Comparison of ENCODE assay signal across 7 cellular contexts in the genomic region with DNA sequence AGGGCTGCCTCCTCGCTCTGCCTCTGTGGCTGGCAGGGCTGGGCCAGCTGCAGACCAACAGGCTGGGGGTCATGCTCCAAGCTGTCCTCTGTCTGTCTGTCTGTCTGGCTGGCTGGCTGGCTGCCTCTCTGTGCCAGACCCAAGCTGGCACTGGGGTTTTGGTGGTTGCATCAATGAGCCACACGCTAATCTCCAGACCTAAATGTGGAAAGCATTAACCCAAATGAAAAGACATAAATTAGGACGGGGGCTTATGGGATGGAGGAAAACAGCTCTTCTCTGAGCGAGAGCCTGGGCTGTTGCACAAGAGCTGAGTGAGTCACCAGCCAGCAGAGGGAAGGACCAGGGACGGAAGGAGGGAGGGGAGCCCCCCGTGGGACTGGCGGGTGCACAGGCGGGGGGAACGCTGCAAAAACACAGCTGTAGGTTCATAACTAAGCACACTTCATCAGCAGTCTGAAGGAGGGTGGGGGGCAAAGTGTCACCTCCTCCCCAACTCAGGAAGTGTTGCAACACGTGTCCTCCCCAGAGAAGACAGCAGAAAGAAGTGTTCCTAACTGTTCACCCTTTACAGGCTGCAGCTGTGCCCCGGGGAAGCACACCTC.
DNase-seq lines count a peak whose midpoint lies in the region; ATAC-seq and TF ChIP-seq lines count a peak whose summit lies in the region.

No MANE protein-coding gene starts in this region.

- intact Hi-C loops in natural killer cell (cut with micrococcal nuclease) (loop anchor here (1.0 to 10.0 kb wide), 8 partner anchors 34 to 130 kb away; no protein-coding TSS in a partner anchor), stomach (cut with DNase I; ENCODE audit: low total_unique reads) (no loop called here)

- H3K4me3 Mint-ChIP-seq in natural killer cell (peak overlapping the region; percentile 83), GM23338 (no peak overlapping the region)

- H3K9me3 ChIP-seq in Loucy (ENCODE audit: insufficient read depth, low read depth, low read length) = no peaks in the 10 kb centered on the region
- no peaks in the 10 kb centered on the region for H3K9me3 ChIP-seq in stomach

- no peaks in the 10 kb centered on the region for H4K20me1 ChIP-seq in Loucy (ENCODE audit: insufficient read depth, low read length, poor library complexity, severe bottlenecking)
- H4K20me1 ChIP-seq in GM23338 (replicated peaks; ENCODE audit: insufficient read depth) = no peaks in the 10 kb centered on the region

- H3K4me3 ChIP-seq in Loucy (ENCODE audit: low read length, poor library complexity, severe bottlenecking) (peak overlapping the region; percentile 70), epithelial cell of esophagus (ENCODE audit: low read length) (no peak overlapping the region), stomach (no peak overlapping the region), GM23338 (no peak overlapping the region)

- H3F3A ChIP-seq in Loucy (ENCODE audit: low read depth) (peaks cover 13% of the 10 kb centered on the region; the same call in 1 of the 2 replicates), GM23338 (replicated peaks; ENCODE audit: low read depth) (no peaks in the 10 kb centered on the region)

- 18 to 28% (median 24%) methylated on average over 10 to 11 of the region's 11 CpGs for WGBS in stomach, 5 donors

- H3K9ac ChIP-seq in Loucy (ENCODE audit: low read depth, low read length, poor library complexity, severe bottlenecking) = peak overlapping the region; percentile 91

- ATAC-seq in GM19455 (IDR thresholded peaks at IDR 0.05; ENCODE audit: unreplicated experiment) (peak; percentile 52), natural killer cell (peak; percentile 70 to 88 (median 74)), GM23338 (no peak; the same call in 2 of the 3 replicates)

- no peaks in the 10 kb centered on the region for H3K27me3 Mint-ChIP-seq in natural killer cell (ENCODE audit: low read depth in 2 of 2)
- H3K27me3 Mint-ChIP-seq in GM23338 (ENCODE audit: insufficient read depth, low read depth, poor library complexity) = peaks cover 8% of the 10 kb centered on the region

- H3K36me3 ChIP-seq in Loucy (ENCODE audit: insufficient read depth, low read length) (no peaks in the 10 kb centered on the region), stomach (no peaks in the 10 kb centered on the region), GM23338 (ENCODE audit: insufficient read depth) (no peaks in the 10 kb centered on the region)

- peak; percentile 65 for DNase-seq in activated CD8-positive, alpha-beta memory T cell treated with anti-CD3 and anti-CD28 coated beads, Interleukin-2, amount 50 U/mL, for 1 hour (ENCODE audit: extremely low read depth)
- peak; percentile 14 for DNase-seq in epithelial cell of esophagus (ENCODE audit: low read depth)
- peak; percentile 83 for DNase-seq in natural killer cell
- DNase-seq in stomach = peak; percentile 69
- no peak for DNase-seq in GM23338 (ENCODE audit: low spot score)

- TF ChIP-seq EP300 in stomach (IDR thresholded peaks at IDR 0.05) = no peak

- H3K4me1 ChIP-seq in Loucy (ENCODE audit: insufficient read depth, low read length, poor library complexity, severe bottlenecking) = peaks cover 80% of the 10 kb centered on the region
- peaks cover 4 to 63% (median 37%) of the 10 kb centered on the region in 4 donors for H3K4me1 ChIP-seq in stomach
- peaks cover 27% of the 10 kb centered on the region for H3K4me1 ChIP-seq in GM23338 (ENCODE audit: insufficient read depth)

- H3K79me2 ChIP-seq in Loucy (ENCODE audit: insufficient read depth, low read length) = peaks cover 80% of the 10 kb centered on the region
- H3K79me2 ChIP-seq in GM23338 (replicated peaks; ENCODE audit: insufficient read depth) = no peaks in the 10 kb centered on the region

- H3K4me1 Mint-ChIP-seq in natural killer cell (peaks cover 83 to 87% of the 10 kb centered on the region in 2 donors), GM23338 (peaks cover 34% of the 10 kb centered on the region)

- H3K9me3 Mint-ChIP-seq in natural killer cell = no peaks in the 10 kb centered on the region
- H3K9me3 Mint-ChIP-seq in GM23338 = no peaks in the 10 kb centered on the region; the same call in 2 of the 3 replicates

- peak overlapping the region; percentile 99 to 100 for H3K27ac Mint-ChIP-seq in natural killer cell
- no peak overlapping the region; the same call in 1 of the 2 replicates for H3K27ac Mint-ChIP-seq in GM23338

- H3K27ac ChIP-seq in stomach = peak overlapping the region; percentile 73 to 88 (median 87)
- no peak overlapping the region for H3K27ac ChIP-seq in GM23338 (ENCODE audit: low read depth)

- H3K9me2 ChIP-seq in Loucy (replicated peaks; ENCODE audit: low read depth, low read length) (no peaks in the 10 kb centered on the region), GM23338 (ENCODE audit: insufficient read depth) (0 out of 2 replicates have a peak, but pooled peaks cover 4% of the 10 kb centered on the region)

- TF ChIP-seq POLR2A in stomach (IDR thresholded peaks at IDR 0.05) = no peak

- H2AFZ ChIP-seq in Loucy (ENCODE audit: low read length) = no peak overlapping the region
- no peak overlapping the region for H2AFZ ChIP-seq in GM23338

- H3K36me3 Mint-ChIP-seq in natural killer cell = no peaks in the 10 kb centered on the region
- H3K36me3 Mint-ChIP-seq in GM23338 (ENCODE audit: low read depth) = no peaks in the 10 kb centered on the region

- TF ChIP-seq CTCF in Loucy (conservative IDR thresholded peaks at IDR 0.05; ENCODE audit: low read length) (no peak), epithelial cell of esophagus (IDR thresholded peaks at IDR 0.05; ENCODE audit: insufficient read depth, low read depth, low read length, missing control alignments) (no peak), natural killer cell (IDR thresholded peaks at IDR 0.05) (no peak), stomach (IDR thresholded peaks at IDR 0.05) (no peak), GM23338 (conservative IDR thresholded peaks at IDR 0.05; ENCODE audit: low read depth in 2 of 2) (no peak)

- H3K4me2 ChIP-seq in Loucy (ENCODE audit: low read depth, low read length, poor library complexity, severe bottlenecking) (peak overlapping the region; percentile 88), GM23338 (no peak overlapping the region)

- no peaks in the 10 kb centered on the region for H3K27me3 ChIP-seq in Loucy (ENCODE audit: insufficient read depth, low read length, poor library complexity, severe bottlenecking)
- H3K27me3 ChIP-seq in stomach = no peaks in the 10 kb centered on the region
- no peaks in the 10 kb centered on the region for H3K27me3 ChIP-seq in GM23338 (ENCODE audit: insufficient read depth)

TF ChIP-seq in GM23338, 12 proteins besides CTCF, POLR2A, EP300 and RAD21:
- TF ChIP-seq POLR2AphosphoS5 (IDR thresholded peaks at IDR 0.05; ENCODE audit: low read depth) (no peak), ZNF331 (CRISPR knock-in tag; IDR thresholded peaks at IDR 0.05; ENCODE audit: low read depth) (no peak), CREB1 (CRISPR knock-in tag; IDR thresholded peaks at IDR 0.05; ENCODE audit: low read depth) (no peak)
- TF ChIP-seq, protein P1, sequence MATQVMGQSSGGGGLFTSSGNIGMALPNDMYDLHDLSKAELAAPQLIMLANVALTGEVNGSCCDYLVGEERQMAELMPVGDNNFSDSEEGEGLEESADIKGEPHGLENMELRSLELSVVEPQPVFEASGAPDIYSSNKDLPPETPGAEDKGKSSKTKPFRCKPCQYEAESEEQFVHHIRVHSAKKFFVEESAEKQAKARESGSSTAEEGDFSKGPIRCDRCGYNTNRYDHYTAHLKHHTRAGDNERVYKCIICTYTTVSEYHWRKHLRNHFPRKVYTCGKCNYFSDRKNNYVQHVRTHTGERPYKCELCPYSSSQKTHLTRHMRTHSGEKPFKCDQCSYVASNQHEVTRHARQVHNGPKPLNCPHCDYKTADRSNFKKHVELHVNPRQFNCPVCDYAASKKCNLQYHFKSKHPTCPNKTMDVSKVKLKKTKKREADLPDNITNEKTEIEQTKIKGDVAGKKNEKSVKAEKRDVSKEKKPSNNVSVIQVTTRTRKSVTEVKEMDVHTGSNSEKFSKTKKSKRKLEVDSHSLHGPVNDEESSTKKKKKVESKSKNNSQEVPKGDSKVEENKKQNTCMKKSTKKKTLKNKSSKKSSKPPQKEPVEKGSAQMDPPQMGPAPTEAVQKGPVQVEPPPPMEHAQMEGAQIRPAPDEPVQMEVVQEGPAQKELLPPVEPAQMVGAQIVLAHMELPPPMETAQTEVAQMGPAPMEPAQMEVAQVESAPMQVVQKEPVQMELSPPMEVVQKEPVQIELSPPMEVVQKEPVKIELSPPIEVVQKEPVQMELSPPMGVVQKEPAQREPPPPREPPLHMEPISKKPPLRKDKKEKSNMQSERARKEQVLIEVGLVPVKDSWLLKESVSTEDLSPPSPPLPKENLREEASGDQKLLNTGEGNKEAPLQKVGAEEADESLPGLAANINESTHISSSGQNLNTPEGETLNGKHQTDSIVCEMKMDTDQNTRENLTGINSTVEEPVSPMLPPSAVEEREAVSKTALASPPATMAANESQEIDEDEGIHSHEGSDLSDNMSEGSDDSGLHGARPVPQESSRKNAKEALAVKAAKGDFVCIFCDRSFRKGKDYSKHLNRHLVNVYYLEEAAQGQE (IDR thresholded peaks at IDR 0.05; ENCODE audit: unreplicated experiment) = no peak
